Comparison of ENCODE assay signal across 8 cellular contexts in the genomic region with DNA sequence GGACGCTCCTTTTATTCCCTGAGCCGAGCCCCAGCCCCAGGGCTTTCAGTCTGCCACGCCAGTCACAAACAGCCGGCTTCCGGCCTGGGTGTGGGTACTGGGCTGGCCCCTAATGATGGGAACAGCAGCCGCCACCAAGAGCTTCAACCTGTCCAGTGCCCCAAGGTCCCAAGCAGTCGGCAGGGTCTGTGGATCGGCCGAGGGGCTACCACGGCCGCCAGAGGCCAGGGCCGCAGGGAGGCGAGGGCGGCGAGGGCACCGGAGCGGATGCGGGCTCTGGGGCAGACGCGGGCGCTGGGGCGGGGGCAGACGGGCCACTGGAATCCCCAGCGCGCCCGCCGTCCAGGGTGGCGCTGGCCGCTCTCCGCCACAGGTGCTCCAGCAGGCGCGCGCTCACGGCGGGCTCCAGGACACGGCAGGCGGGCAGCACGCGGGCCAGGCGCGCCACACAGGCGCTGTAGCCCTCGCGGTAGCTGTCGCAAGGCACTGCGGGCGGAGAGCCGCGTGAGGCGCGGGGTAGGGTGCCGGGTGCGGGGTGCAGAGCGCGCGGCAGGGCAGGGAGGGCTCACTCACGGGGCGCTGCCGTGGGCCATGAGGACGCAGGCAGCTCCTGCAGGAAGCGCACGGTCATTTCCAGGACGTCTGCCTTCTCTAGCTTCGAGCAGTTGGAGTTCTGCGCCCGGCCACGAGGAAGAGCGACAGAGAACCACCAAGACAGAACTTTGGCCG. TPM values are rescaled to one million over a fixed set of nuclear protein-coding genes. Genes with fewer than 3 reads are reported as not detected.
DNase-seq lines count a peak whose midpoint lies in the region; ATAC-seq and TF ChIP-seq lines count a peak whose summit lies in the region.

No MANE protein-coding gene starts in this region.

- H4K8ac ChIP-seq in mesendoderm (ENCODE audit: low read depth, low read length), result no peak overlapping the region

- no peak overlapping the region for H2BK5ac ChIP-seq in mesendoderm (ENCODE audit: low read length)

- ATAC-seq in GM19023 (IDR thresholded peaks at IDR 0.05; ENCODE audit: unreplicated experiment) (no peak), GM18517 (IDR thresholded peaks at IDR 0.05; ENCODE audit: unreplicated experiment) (no peak)

- in situ Hi-C loops in ACHN (cut with HindIII; ENCODE audit: low pct_ligation_motif_present, low pct_unique_long_range_greater_than_20kb, low sequenced_read_pairs), result no loop called here

- no peak for TF ChIP-seq POLR2A in vagina (IDR thresholded peaks at IDR 0.05)

- H3K4ac ChIP-seq in mesendoderm (ENCODE audit: low read depth, low read length), result no peak overlapping the region

- no peak for DNase-seq in left ventricle myocardium inferior
- DNase-seq in cardiac septum (ENCODE audit: low spot score), result no peak
- DNase-seq in dermis blood vessel endothelial cell, result peak; percentile 45
- DNase-seq in mesendoderm, result peak; percentile 30
- DNase-seq in vagina (ENCODE audit: extremely low spot score in 2 of 2), result no peak
- DNase-seq in ACHN, result no peak

- H2BK15ac ChIP-seq in mesendoderm (replicated peaks; ENCODE audit: low read depth), result no peak overlapping the region

- H3K56ac ChIP-seq in mesendoderm (ENCODE audit: low read length), result no peak overlapping the region

- no peak overlapping the region for H4K5ac ChIP-seq in mesendoderm (ENCODE audit: low read length)

- H3K9ac ChIP-seq in mesendoderm (ENCODE audit: low read length), result no peak overlapping the region

- no peak overlapping the region for H3K27ac ChIP-seq in left ventricle myocardium inferior (replicated peaks)
- no peak overlapping the region for H3K27ac ChIP-seq in mesendoderm (ENCODE audit: low read depth, low read length)
- H3K27ac ChIP-seq in vagina, result peak overlapping the region; percentile 15

- H3K18ac ChIP-seq in mesendoderm (ENCODE audit: low read length), result no peak overlapping the region

- H3K79me2 ChIP-seq in mesendoderm (ENCODE audit: control insufficient read depth, insufficient read depth, low read length), result no peaks in the 10 kb centered on the region

- H3K79me1 ChIP-seq in mesendoderm (ENCODE audit: low read length), result no peaks in the 10 kb centered on the region

- WGBS in mesendoderm (ENCODE audit: extremely low coverage, insufficient coverage, low lambda C conversion rate), result no CpG with 5 or more reads among the region's 69 CpGs

- no peak overlapping the region for H2BK120ac ChIP-seq in mesendoderm (ENCODE audit: low read depth, low read length)

- intact Hi-C loops in left ventricle myocardium inferior (cut with micrococcal nuclease), result no loop called here
- intact Hi-C loops in cardiac septum (cut with DNase I), result no loop called here
- intact Hi-C loops in vagina (cut with DNase I), result no loop called here

- peaks cover 100% of the 10 kb centered on the region for H3K27me3 ChIP-seq in left ventricle myocardium inferior (ENCODE audit: low read depth)
- peaks cover 45% of the 10 kb centered on the region for H3K27me3 ChIP-seq in mesendoderm (ENCODE audit: insufficient read depth, low read length, poor library complexity)
- peaks cover 6% of the 10 kb centered on the region for H3K27me3 ChIP-seq in vagina

- no peaks in the 10 kb centered on the region for H3K36me3 ChIP-seq in left ventricle myocardium inferior
- H3K36me3 ChIP-seq in mesendoderm (ENCODE audit: control insufficient read depth, insufficient read depth, low read length), result no peaks in the 10 kb centered on the region
- no peaks in the 10 kb centered on the region for H3K36me3 ChIP-seq in vagina

- no peak overlapping the region for H3K23ac ChIP-seq in mesendoderm (ENCODE audit: low read length)

- TF ChIP-seq CTCF in left ventricle myocardium inferior (IDR thresholded peaks at IDR 0.05; ENCODE audit: borderline replicate concordance) (no peak), vagina (IDR thresholded peaks at IDR 0.05) (no peak)

- H3K4me3 ChIP-seq in left ventricle myocardium inferior (peak overlapping the region; percentile 58), mesendoderm (ENCODE audit: low read length) (no peak overlapping the region), vagina (peak overlapping the region; percentile 47)

- peaks cover 44% of the 10 kb centered on the region for H3K4me1 ChIP-seq in left ventricle myocardium inferior
- no peaks in the 10 kb centered on the region for H3K4me1 ChIP-seq in mesendoderm (ENCODE audit: control insufficient read depth, low read depth, low read length)
- H3K4me1 ChIP-seq in vagina, result peaks cover 40% of the 10 kb centered on the region

- H2AK5ac ChIP-seq in mesendoderm (ENCODE audit: low read length), result no peak overlapping the region

- H3K9me3 ChIP-seq in left ventricle myocardium inferior (replicated peaks), result no peaks in the 10 kb centered on the region
- H3K9me3 ChIP-seq in vagina, result no peaks in the 10 kb centered on the region

- H3K4me2 ChIP-seq in mesendoderm (ENCODE audit: low read length), result no peak overlapping the region

RNA-seq across cellular contexts. Expression of a gene that starts 0.9 kb away (rescaled TPM):
- total RNA-seq in left ventricle myocardium inferior (not detected), cardiac septum (not detected), dermis blood vessel endothelial cell (9.9 and 14.1 TPM in 2 replicates), vagina (44.7 TPM)
- polyA plus RNA-seq in mesendoderm (2013, experiment 1 of 2), result 0.13 TPM
- 0.14 TPM for polyA plus RNA-seq in mesendoderm (2013, experiment 2 of 2)

RNA-seq across cellular contexts. Expression of a gene that starts 5.7 kb away (rescaled TPM):
- total RNA-seq in left ventricle myocardium inferior, result 0.41 TPM
- total RNA-seq in cardiac septum, result 0.32 TPM
- total RNA-seq in dermis blood vessel endothelial cell, result 0.60 and 0.68 TPM in 2 replicates
- 5.0 TPM for polyA plus RNA-seq in mesendoderm (2013, experiment 1 of 2)
- 4.9 TPM for polyA plus RNA-seq in mesendoderm (2013, experiment 2 of 2)
- 77.1 TPM for total RNA-seq in vagina

RNA-seq across cellular contexts. Expression of a gene that starts 25.3 kb away (rescaled TPM):
- total RNA-seq in left ventricle myocardium inferior (8.6 TPM), cardiac septum (13.8 TPM), dermis blood vessel endothelial cell (17.5 and 33.7 TPM in 2 replicates), vagina (38.8 TPM)
- polyA plus RNA-seq in mesendoderm (2013, experiment 1 of 2), result 101 TPM
- polyA plus RNA-seq in mesendoderm (2013, experiment 2 of 2), result 108 TPM

RNA-seq across cellular contexts. Expression of a gene that starts 47.1 kb away (rescaled TPM):
- total RNA-seq in left ventricle myocardium inferior (12.6 TPM), cardiac septum (8.5 TPM), dermis blood vessel endothelial cell (8.0 and 17.4 TPM in 2 replicates), vagina (32.7 TPM)
- polyA plus RNA-seq in mesendoderm (2013, experiment 1 of 2), result 4.0 TPM
- 3.9 TPM for polyA plus RNA-seq in mesendoderm (2013, experiment 2 of 2)

Comparison
In these comparisons a context has a peak if more than half of its experiments do, and no peak if none do; other contexts are left out.
1. DNase-seq: peak in dermis blood vessel endothelial cell (single experiment) and mesendoderm (single experiment); none in left ventricle myocardium inferior (single experiment), cardiac septum (single experiment), vagina (0 of 2) and ACHN (single experiment).
2. RNA of a gene that starts 0.9 kb away (total RNA-seq): 44.7 TPM in vagina (single experiment) and 9.9 to 14.1 TPM in dermis blood vessel endothelial cell; not detected in cardiac septum (single experiment) and not detected in left ventricle myocardium inferior (single experiment); every median in the first group is over 10 times any median in the second.
3. RNA of a gene that starts 5.7 kb away (total RNA-seq): 77.1 TPM in vagina (single experiment); 0.60 to 0.68 TPM in dermis blood vessel endothelial cell, 0.41 TPM in left ventricle myocardium inferior (single experiment) and 0.32 TPM in cardiac septum (single experiment); every median in the first group is over 10 times any median in the second.